ENCODE assay signal across 18 cellular contexts in the genomic region with DNA sequence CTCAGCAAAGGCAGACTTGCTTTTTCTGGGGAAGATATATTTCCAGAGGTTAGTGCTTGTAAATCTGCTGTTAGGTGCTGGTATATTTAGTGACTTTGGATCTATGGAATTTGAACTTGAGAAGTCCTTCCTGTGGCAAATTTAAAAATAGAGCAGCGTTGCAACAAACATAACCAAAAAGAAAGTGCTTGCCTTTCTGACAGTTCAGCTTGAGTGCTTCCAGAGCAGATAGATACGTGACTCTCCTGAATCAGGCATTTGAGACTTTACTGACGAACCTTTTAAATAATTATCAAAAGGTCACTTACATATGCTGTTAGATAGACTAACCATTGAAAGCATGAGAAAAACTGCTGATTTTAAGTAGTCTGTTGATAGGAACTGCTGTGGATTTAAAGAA.
DNase-seq lines count a peak whose midpoint lies in the region; ATAC-seq and TF ChIP-seq lines count a peak whose summit lies in the region.
"Had no signal": no experiment of that assay in that cellular context is flagged by ENCODE, and none has a peak within 500 bp of the region (broad histone marks: within the 10 kb centered on the region; RNA-seq: fewer than 3 reads in every experiment).

No MANE protein-coding gene starts in this region.

- H3K4me2 ChIP-seq in smooth muscle cell (peak overlapping the region; percentile 67), trophoblast cell (ENCODE audit: low read length) (no peak overlapping the region)
- H3K4me2 ChIP-seq: GM23338 had no signal

- H3K36me3 ChIP-seq in smooth muscle cell (ENCODE audit: low read depth) (no peaks in the 10 kb centered on the region), tibial artery (no peaks in the 10 kb centered on the region), trophoblast cell (ENCODE audit: control insufficient read depth in 1 of 2, insufficient read depth in 2 of 2, low read length in 2 of 2) (no peaks in the 10 kb centered on the region)

- H3K9ac ChIP-seq in smooth muscle cell (ENCODE audit: low read depth) (no peak overlapping the region), trophoblast cell (ENCODE audit: low read length) (no peak overlapping the region)

- no peak for DNase-seq in Right ventricle myocardium superior
- no peak for DNase-seq in left cardiac atrium
- DNase-seq in amniotic epithelial cell (ENCODE audit: low read depth) = peak; percentile 19
- DNase-seq in hepatic stellate cell (ENCODE audit: low spot score) = peak; percentile 8
- DNase-seq in smooth muscle cell (lab: John Stamatoyannopoulos, UW; ENCODE audit: unreplicated experiment) = no peak
- DNase-seq in tibial artery = no peak
- no peak for DNase-seq in trophoblast cell
- no peak for DNase-seq in RPMI8226
- DNase-seq: 8988T; CD8-positive, alpha-beta memory T cell; DMS53; EL; MM.1S; NCI-H1092; NCI-H146; NCI-H446 treated with DMSO at 0.1 percent for 48 hours; NCI-H774 had no signal

- no peak overlapping the region for H3K4ac ChIP-seq in trophoblast cell (ENCODE audit: low read depth, low read length)

- no peaks in the 10 kb centered on the region for H3K79me2 ChIP-seq in smooth muscle cell (ENCODE audit: low read depth)
- H3K79me2 ChIP-seq in trophoblast cell (ENCODE audit: control insufficient read depth, insufficient read depth, low read length, poor library complexity) = no peaks in the 10 kb centered on the region

- ATAC-seq in Right ventricle myocardium superior (ENCODE audit: poor library complexity) (peak; percentile 89), left cardiac atrium (no peak)
- ATAC-seq: GM23338 had no signal

- H3K27me3 ChIP-seq in smooth muscle cell (ENCODE audit: low read depth) (no peaks in the 10 kb centered on the region), tibial artery (no peaks in the 10 kb centered on the region), trophoblast cell (ENCODE audit: insufficient read depth, low read length) (no peaks in the 10 kb centered on the region)

- H2AK5ac ChIP-seq in trophoblast cell (ENCODE audit: low read length) = no peak overlapping the region

- peaks cover 4% of the 10 kb centered on the region for H3F3A ChIP-seq in smooth muscle cell (ENCODE audit: low read depth)

- H4K8ac ChIP-seq in trophoblast cell (ENCODE audit: low read depth, low read length) = no peak overlapping the region

- WGBS in smooth muscle cell (ENCODE audit: low lambda C conversion rate) = 36% methylated on average over 3 of the region's 3 CpGs
- no CpG with 5 or more reads among the region's 3 CpGs for WGBS in trophoblast cell (ENCODE audit: extremely low coverage, insufficient coverage, insufficient read length)

- no peak overlapping the region for H3K18ac ChIP-seq in trophoblast cell (ENCODE audit: low read length)

- H4K91ac ChIP-seq in trophoblast cell (ENCODE audit: low read depth, low read length) = no peak overlapping the region

- no peak overlapping the region for H4K12ac ChIP-seq in trophoblast cell (ENCODE audit: low read depth, low read length)

- TF ChIP-seq CTCF in smooth muscle cell (IDR thresholded peaks at IDR 0.05; ENCODE audit: borderline replicate concordance, insufficient read depth, poor library complexity, severe bottlenecking) (no peak), tibial artery (IDR thresholded peaks at IDR 0.05) (no peak)

- no peak overlapping the region for H3K14ac ChIP-seq in trophoblast cell (ENCODE audit: low read length)

- H3K9me3 ChIP-seq in smooth muscle cell (replicated peaks; ENCODE audit: low read depth) = no peaks in the 10 kb centered on the region
- no peaks in the 10 kb centered on the region for H3K9me3 ChIP-seq in tibial artery
- H3K9me3 ChIP-seq in trophoblast cell (ENCODE audit: insufficient read depth, low read depth, low read length) = no peaks in the 10 kb centered on the region

- H2BK12ac ChIP-seq in trophoblast cell (ENCODE audit: low read length) = no peak overlapping the region

- no peak overlapping the region for H3K4me3 ChIP-seq in smooth muscle cell
- no peak overlapping the region for H3K4me3 ChIP-seq in tibial artery
- H3K4me3 ChIP-seq in trophoblast cell (ENCODE audit: low read depth, low read length) = no peak overlapping the region
- H3K4me3 ChIP-seq: GM23338 had no signal

- H2AFZ ChIP-seq in smooth muscle cell (ENCODE audit: low read depth) = peak overlapping the region; percentile 84
- H2AFZ ChIP-seq in trophoblast cell (ENCODE audit: insufficient read depth, low read length, poor library complexity) = no peak overlapping the region
- H2AFZ ChIP-seq: GM23338 had no signal

- H2BK5ac ChIP-seq in trophoblast cell (ENCODE audit: low read depth, low read length, poor library complexity) = no peak overlapping the region

- no peaks in the 10 kb centered on the region for H3K79me1 ChIP-seq in trophoblast cell (ENCODE audit: low read length)

- no peak overlapping the region for H2BK120ac ChIP-seq in trophoblast cell (ENCODE audit: insufficient read depth, low read length, poor library complexity)

- H4K20me1 ChIP-seq in smooth muscle cell (ENCODE audit: low read depth) = no peaks in the 10 kb centered on the region

- H3K4me1 ChIP-seq in smooth muscle cell (ENCODE audit: low read depth) = no peaks in the 10 kb centered on the region
- H3K4me1 ChIP-seq in tibial artery = no peaks in the 10 kb centered on the region
- H3K4me1 ChIP-seq in trophoblast cell (ENCODE audit: control insufficient read depth in 1 of 2, insufficient read depth in 2 of 2, low read length in 2 of 2) = no peaks in the 10 kb centered on the region

- no peak overlapping the region for H3K23ac ChIP-seq in trophoblast cell (ENCODE audit: low read length)

- intact Hi-C loops in Right ventricle myocardium superior (cut with DNase I) (no loop called here), left cardiac atrium (cut with DNase I) (no loop called here), tibial artery (cut with DNase I; ENCODE audit: low total_unique reads) (no loop called here)

- H3K27ac ChIP-seq in smooth muscle cell (ENCODE audit: low read depth) (peak overlapping the region; percentile 32), tibial artery (no peak overlapping the region), trophoblast cell (ENCODE audit: low read depth, low read length) (no peak overlapping the region)

Comparison
In these comparisons a context has a peak if more than half of its experiments do, and no peak if none do; other contexts are left out.
1. DNase-seq: peak in amniotic epithelial cell (single experiment) and hepatic stellate cell (single experiment); none in Right ventricle myocardium superior (single experiment), left cardiac atrium (single experiment), smooth muscle cell (single experiment), tibial artery (0 of 2), trophoblast cell (0 of 2) and RPMI8226 (single experiment).